In genomic region chr19:52690395-52691214, GRCh38 we compare ENCODE assay signal across 8 cellular contexts. TPM values are rescaled to one million over a fixed set of nuclear protein-coding genes. Genes with fewer than 3 reads are reported as not detected.
DNase-seq lines count a peak whose midpoint lies in the region; ATAC-seq and TF ChIP-seq lines count a peak whose summit lies in the region.

No MANE protein-coding gene starts in this region.

- H3K27ac ChIP-seq in BLaER1, result peak overlapping the region; percentile 91
- H3K27ac ChIP-seq in HL-60 (replicated peaks), result peak overlapping the region; percentile 74
- peak overlapping the region; percentile 82 for H3K27ac ChIP-seq in endodermal cell (ENCODE audit: low read depth, low read length)

- no peaks in the 10 kb centered on the region for H4K20me1 ChIP-seq in BLaER1

- no peaks in the 10 kb centered on the region for H3K27me3 Mint-ChIP-seq in endodermal cell (ENCODE audit: insufficient read depth)

- WGBS in endodermal cell (ENCODE audit: insufficient coverage in 1 of 2, insufficient read length in 1 of 2), 2 experiments, result 0 to 1% methylated on average over 21 to 44 of the region's 45 CpGs

- peak; percentile 81 for ATAC-seq in GM19372 (IDR thresholded peaks at IDR 0.05; ENCODE audit: low read depth, unreplicated experiment)

- peaks cover 24% of the 10 kb centered on the region for H3K4me1 Mint-ChIP-seq in endodermal cell

- peaks cover 12% of the 10 kb centered on the region for H3K9me3 Mint-ChIP-seq in endodermal cell

- DNase-seq in HL-60 (ENCODE audit: low read depth in 1 of 2, low spot score in 1 of 2) (peak; percentile 66 to 94), endodermal cell (peak; percentile 97), mesenteric fat pad (ENCODE audit: low spot score) (peak; percentile 96)
- peak; percentile 73 for DNase-seq in NK-92 treated with Interleukin-12 subunit alpha and Interleukin-12 subunit beta, amount 100 ng/mL, for 24 hours (lab: John Stamatoyannopoulos, UW)
- DNase-seq in activated CD8-positive, alpha-beta memory T cell treated with anti-CD3 and anti-CD28 coated beads, Interleukin-2, amount 50 U/mL, for 4 hours, result peak; percentile 92
- DNase-seq in stimulated activated CD8-positive, alpha-beta memory T cell treated with anti-CD3 and anti-CD28 coated beads, Interleukin-12 subunit alpha, Interleukin-12 subunit beta, amount 100 ng/mL, for 4 hours (ENCODE audit: low read depth), result peak; percentile 83

- peak overlapping the region; percentile 98 for H3K4me2 ChIP-seq in BLaER1

- H3K27me3 ChIP-seq in BLaER1 (no peaks in the 10 kb centered on the region), HL-60 (ENCODE audit: insufficient read depth, poor library complexity, severe bottlenecking) (no peaks in the 10 kb centered on the region), endodermal cell (ENCODE audit: control insufficient read depth, insufficient read depth, low read length, poor library complexity, severe bottlenecking) (no peaks in the 10 kb centered on the region)

- H3K36me3 Mint-ChIP-seq in endodermal cell (ENCODE audit: low read depth), result peaks cover 15% of the 10 kb centered on the region

- H3K4me1 ChIP-seq in BLaER1, result peaks cover 25% of the 10 kb centered on the region
- peaks cover 9% of the 10 kb centered on the region for H3K4me1 ChIP-seq in endodermal cell (ENCODE audit: control insufficient read depth, insufficient read depth, low read length)

- H3K36me3 ChIP-seq in BLaER1 (peaks cover 8% of the 10 kb centered on the region), endodermal cell (ENCODE audit: control insufficient read depth, insufficient read depth, low read length) (peaks cover under 1% of the 10 kb centered on the region)

- TF ChIP-seq CTCF in HL-60 (IDR thresholded peaks at IDR 0.05; ENCODE audit: insufficient read depth, low read length) (no peak), endodermal cell (conservative IDR thresholded peaks at IDR 0.05) (peak; percentile 63)

- peak overlapping the region; percentile 92 for H3K27ac Mint-ChIP-seq in endodermal cell

- H3K4me3 Mint-ChIP-seq in endodermal cell, result peak overlapping the region; percentile 79

- H3K9ac ChIP-seq in BLaER1 (peak overlapping the region; percentile 89), endodermal cell (ENCODE audit: extremely low read depth, low read length, poor library complexity, severe bottlenecking) (peak overlapping the region; percentile 92)

- H3K4me3 ChIP-seq in BLaER1 (peak overlapping the region; percentile 76), HL-60 (replicated peaks; ENCODE audit: insufficient read depth, low read length) (peak overlapping the region; percentile 40), endodermal cell (ENCODE audit: low read length) (peak overlapping the region; percentile 99)

- peaks cover 23% of the 10 kb centered on the region for H3K9me3 ChIP-seq in BLaER1
- H3K9me3 ChIP-seq in endodermal cell (ENCODE audit: control insufficient read depth, low read length), result peaks cover 12% of the 10 kb centered on the region

RNA-seq across cellular contexts. Expression of gene ZNF611, which starts 44.2 kb away (rescaled TPM):
- total RNA-seq in endodermal cell (100 to 1,000 TPM in 1 of 2 donors, 10 to 100 TPM in 1; 96.9 to 136 TPM), mesenteric fat pad (23.1 TPM)
- 12.4 TPM for polyA plus RNA-seq in endodermal cell (2013, experiment 1 of 2)
- 15.0 TPM for polyA plus RNA-seq in endodermal cell (2013, experiment 2 of 2)

RNA-seq across cellular contexts. Expression of gene ZNF83, which starts 52.5 kb away (rescaled TPM):
- 10 to 100 TPM; 59.0 to 88.7 TPM for total RNA-seq in endodermal cell
- 62.8 TPM for polyA plus RNA-seq in endodermal cell (2013, experiment 1 of 2)
- polyA plus RNA-seq in endodermal cell (2013, experiment 2 of 2), result 60.8 TPM
- total RNA-seq in mesenteric fat pad, result 30.0 TPM

Comparison
In these comparisons a context has a peak if more than half of its experiments do, and no peak if none do; other contexts are left out.
1. Peak in every context shown above with its lines: DNase-seq, ATAC-seq, H3K4me3 ChIP-seq and H3K27ac ChIP-seq.
2. H3K4me3 ChIP-seq: peak in every context shown above with its lines; median percentile 99 in endodermal cell; 76 in BLaER1; 40 in HL-60.